Comparison of ENCODE assay signal across 10 cellular contexts in the genomic region with DNA sequence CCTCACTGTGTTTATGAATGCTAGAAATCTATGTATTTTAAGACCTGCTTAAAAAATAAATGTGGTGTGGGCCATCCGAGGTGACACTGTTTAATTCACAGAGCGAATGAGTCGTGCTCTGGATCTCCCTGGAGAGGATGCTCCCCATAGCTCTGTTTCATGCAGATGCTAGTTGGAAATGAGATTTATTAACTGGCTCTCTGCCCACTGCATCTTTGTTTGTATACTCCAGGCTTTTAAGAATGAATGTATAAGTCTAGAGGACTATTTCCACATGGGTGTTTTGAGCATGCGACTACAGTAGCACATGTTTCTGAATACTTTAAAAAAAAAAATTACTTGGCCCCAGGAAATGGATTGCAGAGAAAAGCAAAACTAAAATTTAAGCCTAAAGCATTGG. TPM values are rescaled to one million over a fixed set of nuclear protein-coding genes. Genes with fewer than 3 reads are reported as not detected.
A peak's percentile ranks its signal among the peaks of the same experiment; 100 is the strongest.
DNase-seq lines count a peak whose midpoint lies in the region; ATAC-seq lines count a peak whose summit lies in the region.
"Had no signal": no experiment of that assay in that cellular context is flagged by ENCODE, and none has a peak within 500 bp of the region (broad histone marks: within the 10 kb centered on the region; RNA-seq: fewer than 3 reads in every experiment).

No MANE protein-coding gene starts in this region.

- H3K4me1 Mint-ChIP-seq in CD4-positive, CD25-positive, alpha-beta regulatory T cell, result peaks cover 52 to 84% (median 71%) of the 10 kb centered on the region in 4 donors
- H3K4me1 Mint-ChIP-seq in T-cell, result peaks cover 85 to 94% (median 86%) of the 10 kb centered on the region in 3 donors

- no peak for ATAC-seq in CD4-positive, CD25-positive, alpha-beta regulatory T cell (ENCODE audit: low read depth in 2 of 2)
- no peak for ATAC-seq in T-cell (replicated peaks in 1 of 4)
- ATAC-seq in esophagus mucosa, result no peak

- peak overlapping the region; percentile 34 to 87 (median 86) for H3K27ac Mint-ChIP-seq in CD4-positive, CD25-positive, alpha-beta regulatory T cell
- peak overlapping the region; percentile 81 to 96 for H3K27ac Mint-ChIP-seq in T-cell

- POLR2A ChIA-PET in T-cell (lab: Charles Lee), result interaction anchor here (0.7 to 3.0 kb wide), 4 partner anchors 15 to 39 kb away, joined by 3 to 16 read pairs (median 9); no protein-coding TSS in a partner anchor

- H4K91ac ChIP-seq in mesenchymal stem cell (ENCODE audit: low read length), result no peak overlapping the region

- H3K9me3 Mint-ChIP-seq in CD4-positive, CD25-positive, alpha-beta regulatory T cell, result peaks cover 0 to 3% (median 0%) of the 10 kb centered on the region in 7 donors
- H3K9me3 Mint-ChIP-seq in T-cell, result no peaks in the 10 kb centered on the region

- peaks cover 72% of the 10 kb centered on the region for H3K4me1 ChIP-seq in CD4-positive, CD25-positive, alpha-beta regulatory T cell (ENCODE audit: control insufficient read depth, insufficient read depth, low read length, poor library complexity, severe bottlenecking)
- no peaks in the 10 kb centered on the region for H3K4me1 ChIP-seq in mesenchymal stem cell (ENCODE audit: control insufficient read depth, insufficient read depth, low read depth, low read length)

- H2BK5ac ChIP-seq in mesenchymal stem cell (ENCODE audit: low read depth, low read length, poor library complexity, severe bottlenecking), result no peak overlapping the region

- H2BK120ac ChIP-seq in mesenchymal stem cell (ENCODE audit: low read depth, low read length), result no peak overlapping the region

- no peak overlapping the region for H2BK12ac ChIP-seq in mesenchymal stem cell (ENCODE audit: low read length in 2 of 2)

- H3K4ac ChIP-seq in mesenchymal stem cell (ENCODE audit: low read depth in 1 of 2, low read length in 2 of 2), result no peak overlapping the region

- H3K4me3 ChIP-seq in CD4-positive, CD25-positive, alpha-beta regulatory T cell (ENCODE audit: low read depth, low read length), result peak overlapping the region; percentile 54
- peak overlapping the region in 1 of 2 experiments; percentile 45 for H3K4me3 ChIP-seq in mesenchymal stem cell (ENCODE audit: insufficient read depth in 1 of 2, low read depth in 1 of 2, low read length in 2 of 2)

- H3K27me3 Mint-ChIP-seq in CD4-positive, CD25-positive, alpha-beta regulatory T cell, result peaks cover 7% of the 10 kb centered on the region
- H3K27me3 Mint-ChIP-seq in T-cell, result no peaks in the 10 kb centered on the region

- H4K8ac ChIP-seq in mesenchymal stem cell (ENCODE audit: low read length), result no peak overlapping the region

- H3K27ac ChIP-seq in CD4-positive, CD25-positive, alpha-beta regulatory T cell (ENCODE audit: insufficient read depth, low read length, poor library complexity, severe bottlenecking), result no peak overlapping the region
- H3K27ac ChIP-seq in mesenchymal stem cell (ENCODE audit: low read length, poor library complexity, severe bottlenecking), result no peak overlapping the region

- no peak overlapping the region for H3K18ac ChIP-seq in mesenchymal stem cell (ENCODE audit: low read depth in 1 of 2, low read length in 2 of 2)

- H2BK15ac ChIP-seq in mesenchymal stem cell (ENCODE audit: low read depth, poor library complexity, severe bottlenecking), result no peak overlapping the region

- no peak overlapping the region for H2AFZ ChIP-seq in mesenchymal stem cell (ENCODE audit: low read depth, low read length)

- no peak overlapping the region for H3K14ac ChIP-seq in mesenchymal stem cell (ENCODE audit: low read length in 2 of 2)

- H3K27me3 ChIP-seq in CD4-positive, CD25-positive, alpha-beta regulatory T cell (ENCODE audit: control insufficient read depth, insufficient read depth, low read length), result no peaks in the 10 kb centered on the region
- no peaks in the 10 kb centered on the region for H3K27me3 ChIP-seq in mesenchymal stem cell (ENCODE audit: control insufficient read depth in 1 of 2, insufficient read depth in 1 of 2, low read length in 2 of 2)

- H3K9me3 ChIP-seq in CD4-positive, CD25-positive, alpha-beta regulatory T cell (ENCODE audit: control insufficient read depth in 2 of 2, low read length in 2 of 2), result no peaks in the 10 kb centered on the region
- no peaks in the 10 kb centered on the region for H3K9me3 ChIP-seq in mesenchymal stem cell (ENCODE audit: control insufficient read depth, low read length)

- WGBS in mesenchymal stem cell, result 13% methylated on average over 3 of the region's 4 CpGs

- H2AK5ac ChIP-seq in mesenchymal stem cell (ENCODE audit: low read length, severe bottlenecking), result no peak overlapping the region

- CTCF ChIA-PET in T-cell (lab: Charles Lee), result interaction anchor here (0.7 to 3.3 kb wide), 5 partner anchors 15 to 78 kb away, joined by 3 to 24 read pairs (median 3); no protein-coding TSS in a partner anchor

- H3K4me3 Mint-ChIP-seq in CD4-positive, CD25-positive, alpha-beta regulatory T cell, result peak overlapping the region; percentile 15 to 75 (median 68)
- peak overlapping the region; percentile 26 to 98 (median 59) for H3K4me3 Mint-ChIP-seq in T-cell

- peak in 1 of 3 donors; percentile 11 for DNase-seq in CD4-positive, CD25-positive, alpha-beta regulatory T cell
- DNase-seq in ELR (ENCODE audit: low read depth), result peak; percentile 57
- no peak for DNase-seq in T-cell
- peak; percentile 77 for DNase-seq in mesenchymal stem cell
- no peak for DNase-seq in amygdala (lab: John Stamatoyannopoulos, UW)
- DNase-seq in hypothalamus (lab: John Stamatoyannopoulos, UW), result no peak
- no peak for DNase-seq in stimulated activated CD4-positive, alpha-beta T cell treated with anti-CD3 and anti-CD28 coated beads, Interleukin-1b, Interleukin-23, amount 100 ng/mL, for 48 hours
- DNase-seq: activated CD4-positive, alpha-beta T cell treated with anti-CD3 and anti-CD28 coated beads, Interleukin-2, amount 50 U/mL, for 1 hour; NCI-H2029 treated with DMSO at 0.1 percent for 48 hours had no signal

- H3K9ac ChIP-seq in mesenchymal stem cell (ENCODE audit: low read length), result peak overlapping the region; percentile 39

- H3K36me3 ChIP-seq in CD4-positive, CD25-positive, alpha-beta regulatory T cell (ENCODE audit: control insufficient read depth, insufficient read depth, low read length), result no peaks in the 10 kb centered on the region
- H3K36me3 ChIP-seq in mesenchymal stem cell (ENCODE audit: control insufficient read depth in 1 of 2, insufficient read depth in 2 of 2, low read depth in 1 of 2, low read length in 2 of 2), result no peaks in the 10 kb centered on the region

- H3K36me3 Mint-ChIP-seq in CD4-positive, CD25-positive, alpha-beta regulatory T cell, result peaks cover 4% of the 10 kb centered on the region
- peaks cover 4% of the 10 kb centered on the region for H3K36me3 Mint-ChIP-seq in T-cell

- no peak overlapping the region for H3K4me2 ChIP-seq in mesenchymal stem cell (ENCODE audit: low read length, poor library complexity, severe bottlenecking)

- H3K23ac ChIP-seq in mesenchymal stem cell (ENCODE audit: low read length in 2 of 2), result no peak overlapping the region

- peaks cover 20% of the 10 kb centered on the region for H3K79me1 ChIP-seq in mesenchymal stem cell (replicated peaks; ENCODE audit: low read length, poor library complexity, severe bottlenecking)

RNA-seq across cellular contexts. Expression of a gene that starts 3.9 kb away (rescaled TPM):
- total RNA-seq in CD4-positive, CD25-positive, alpha-beta regulatory T cell, result 82.5 TPM
- polyA plus RNA-seq in CD4-positive, CD25-positive, alpha-beta regulatory T cell, result 10 to 100 TPM; 62.2 to 74.3 (median 66.6) TPM
- 10 to 100 TPM; 45.6 to 96.7 (median 53.9) TPM for total RNA-seq in T-cell
- polyA plus RNA-seq in mesenchymal stem cell (2013, experiment 1 of 2), result 54.6 TPM
- 55.7 TPM for polyA plus RNA-seq in mesenchymal stem cell (2013, experiment 2 of 2)
- total RNA-seq in esophagus mucosa, result 4.5 TPM

Comparison
In these comparisons a context has a peak if more than half of its experiments do, and no peak if none do; other contexts are left out.
1. DNase-seq: peak in ELR (single experiment) and mesenchymal stem cell (single experiment); none in T-cell (0 of 34), amygdala (0 of 56), hypothalamus (0 of 51) and stimulated activated CD4-positive, alpha-beta T cell treated with anti-CD3 and anti-CD28 coated beads, Interleukin-1b, Interleukin-23, amount 100 ng/mL, for 48 hours (single experiment).